In the genomic region with DNA sequence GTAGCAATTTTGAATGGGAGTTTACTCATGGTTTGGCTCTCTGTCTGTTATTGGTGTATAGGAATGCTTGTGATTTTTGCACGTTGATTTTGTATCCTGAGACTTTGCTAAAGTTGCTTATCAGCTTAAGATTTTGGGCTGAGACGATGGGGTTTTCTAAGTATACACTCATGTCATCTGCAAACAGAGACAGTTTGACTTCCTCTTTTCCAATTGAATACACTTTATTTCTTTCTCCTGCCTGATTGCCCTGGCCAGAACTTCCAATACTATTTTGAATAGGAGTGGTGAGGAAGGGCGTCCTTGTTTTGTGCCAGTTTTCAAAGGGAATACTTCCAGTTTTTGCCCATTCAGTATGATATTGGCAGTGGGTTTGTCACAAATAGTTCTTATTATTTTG, we compare ENCODE assay signal across 3 cellular contexts. TPM values are rescaled to one million over a fixed set of nuclear protein-coding genes. Genes with fewer than 3 reads are reported as not detected.
A peak's percentile ranks its signal among the peaks of the same experiment; 100 is the strongest.
DNase-seq lines count a peak whose midpoint lies in the region; ATAC-seq, FAIRE-seq and TF ChIP-seq lines count a peak whose summit lies in the region.
"Not testable (repeated sequence)": the region's sequence is repeated elsewhere in the genome, so short reads cannot be mapped to it uniquely, and the experiment has no call there.

No MANE protein-coding gene starts in this region.

- not testable (repeated sequence) for H3K9me1 ChIP-seq in K562 (ENCODE audit: control insufficient read depth, insufficient read depth, low read length)

- H3K4me3 ChIP-seq in GM12878, K562: not testable (repeated sequence)

- 0% methylated on average over 3 of the region's 3 CpGs for WGBS in GM12878 (ENCODE audit: insufficient coverage, insufficient replicate concordance, low lambda C conversion rate, missing lambda C conversion rate)
- 0% methylated on average over 3 of the region's 3 CpGs for WGBS in K562 (ENCODE audit: insufficient coverage, low coverage, missing lambda C conversion rate)

- H3K36me3 ChIP-seq in GM12878 (ENCODE audit: control insufficient read depth in 2 of 2, insufficient read depth in 2 of 2, low read length in 1 of 2); K562 (ENCODE audit: control insufficient read depth, insufficient read depth, low read length): not testable (repeated sequence)

- H2AFZ ChIP-seq in GM12878 (ENCODE audit: control insufficient read depth, low read depth, low read length); K562 (ENCODE audit: low read depth, low read length): not testable (repeated sequence)

- H3K9me3 ChIP-seq in GM12878 (replicated peaks; ENCODE audit: control insufficient read depth, insufficient read depth, low read length); K562 (replicated peaks; ENCODE audit: control insufficient read depth, insufficient read depth, low read depth, low read length): not testable (repeated sequence)

- POLR2A ChIA-PET in GM12878 (lab: Charles Lee), result not testable (repeated sequence)
- POLR2A ChIA-PET in K562 (lab: Yijun Ruan, JAX), result interaction anchor here (0.6 to 0.7 kb wide), 2 partner anchors 27 to 1513 kb away, joined by 3 read pairs; no protein-coding TSS in a partner anchor

- H3K27me3 ChIP-seq in GM12878 (replicated peaks in 1 of 2; ENCODE audit: control insufficient read depth in 2 of 2, insufficient read depth in 2 of 2, low read length in 1 of 2); K562 (ENCODE audit: control insufficient read depth in 2 of 2, insufficient read depth in 2 of 2, low read length in 2 of 2): not testable (repeated sequence)

- TF ChIP-seq RAD21 in GM12878 (IDR thresholded peaks at IDR 0.05; ENCODE audit: insufficient read depth, low read depth, low read length); K562 (CRISPR knock-in tag; conservative IDR thresholded peaks at IDR 0.05 in 1 of 2, IDR thresholded peaks at IDR 0.05 in 1 of 2): not testable (repeated sequence)

- not testable (repeated sequence) for H3K4me2 ChIP-seq in GM12878 (ENCODE audit: control insufficient read depth, insufficient read depth); K562 (ENCODE audit: insufficient read depth, low read length)

- ATAC-seq in GM12878, K562: not testable (repeated sequence)

- DNase-seq in OCI-M1 (lab: John Stamatoyannopoulos, UW), result peak; percentile 39
- not testable (repeated sequence) for DNase-seq in GM12878 (ENCODE audit: low read depth, low spot score); K562 (ENCODE audit: extremely low read depth in 1 of 4, low spot score in 3 of 4)

- in situ Hi-C loops in GM12878 (cut with MboI); K562 (cut with MboI): not testable (repeated sequence)

- RAD21 ChIA-PET in GM12878 (lab: Charles Lee; ENCODE audit: unreplicated experiment), result not testable (repeated sequence)

- H3K79me2 ChIP-seq in GM12878 (ENCODE audit: control insufficient read depth, insufficient read depth, low read length); K562 (ENCODE audit: control insufficient read depth, insufficient read depth, low read length): not testable (repeated sequence)

- not testable (repeated sequence) for FAIRE-seq in GM12878 (lab: Jason Lieb, UNC); K562 (lab: Jason Lieb, UNC)

- not testable (repeated sequence) for H3K9ac ChIP-seq in GM12878 (ENCODE audit: control insufficient read depth, insufficient read depth, low read length); K562 (ENCODE audit: insufficient read depth in 1 of 2, low read depth in 2 of 2, low read length in 2 of 2)

- SMC1A ChIA-PET in GM12878 (lab: Charles Lee; ENCODE audit: uncharacterized antibody, unreplicated experiment), result not testable (repeated sequence)

- not testable (repeated sequence) for TF ChIP-seq EP300 in GM12878 (IDR thresholded peaks at IDR 0.05; ENCODE audit: borderline replicate concordance in 1 of 2, control insufficient read depth in 1 of 2, low read depth in 2 of 2, low read length in 2 of 2); K562 (IDR thresholded peaks at IDR 0.05; ENCODE audit: low read length)

- H3K27ac ChIP-seq in GM12878 (ENCODE audit: control insufficient read depth, insufficient read depth); K562 (ENCODE audit: extremely low read depth, low read depth, low read length): not testable (repeated sequence)

- TF ChIP-seq CTCF in GM12878 (IDR thresholded peaks at IDR 0.05 in 2 of 3, conservative IDR thresholded peaks at IDR 0.05 in 1 of 3; ENCODE audit: control insufficient read depth in 2 of 3, extremely low read depth in 1 of 3, insufficient read depth in 1 of 3, low read depth in 3 of 3, low read length in 3 of 3); K562 (IDR thresholded peaks at IDR 0.05 in 2 of 3, conservative IDR thresholded peaks at IDR 0.05 in 1 of 3; ENCODE audit: insufficient read depth in 2 of 3, low read depth in 1 of 3, low read length in 3 of 3): not testable (repeated sequence)

- TF ChIP-seq POLR2A in GM12878 (IDR thresholded peaks at IDR 0.05; ENCODE audit: low read depth, low read length); K562 (conservative IDR thresholded peaks at IDR 0.05): not testable (repeated sequence)

- CTCF ChIA-PET in GM12878 (lab: Yijun Ruan, JAX); K562 (lab: Yijun Ruan, JAX; ENCODE audit: low intra/inter-chr PET ratio): not testable (repeated sequence)

- H3K4me1 ChIP-seq in GM12878 (ENCODE audit: control insufficient read depth, insufficient read depth, low read length); K562 (replicated peaks in 1 of 2; ENCODE audit: control insufficient read depth in 2 of 2, insufficient read depth in 2 of 2, low read length in 2 of 2): not testable (repeated sequence)

- intact Hi-C loops in GM12878 (cut with micrococcal nuclease; ENCODE audit: unreplicated experiment); K562 (cut with micrococcal nuclease): not testable (repeated sequence)

- not testable (repeated sequence) for H4K20me1 ChIP-seq in GM12878 (ENCODE audit: control insufficient read depth, insufficient read depth); K562 (replicated peaks; ENCODE audit: control insufficient read depth, insufficient read depth, low read length)

- not testable (repeated sequence) for BruUV-seq in GM12878 (replicated peaks; lab: Mats Ljungman, UMichigan); K562 (replicated peaks; lab: Mats Ljungman, UMichigan)

TF ChIP-seq in GM12878, 131 proteins besides CTCF, POLR2A, EP300 and RAD21:
- TF ChIP-seq SPI1 (IDR thresholded peaks at IDR 0.05; ENCODE audit: borderline replicate concordance, insufficient read depth, low read depth, low read length), result peak; percentile 17; the same call in 1 of the 2 replicates

TF ChIP-seq in K562, 482 proteins besides CTCF, POLR2A, EP300 and RAD21:
- TF ChIP-seq SPI1 (IDR thresholded peaks at IDR 0.05; ENCODE audit: borderline replicate concordance, low read depth, low read length), result peak; percentile 59; the same call in 1 of the 2 replicates

RNA-seq across cellular contexts. Expression of a gene that starts 26.6 kb away (rescaled TPM):
- total RNA-seq in GM12878 (2013; cell fraction: nucleolus; rRNA removed), result 159 TPM in 2 replicates
- total RNA-seq in GM12878 (2014; rRNA removed) (39.8 and 42.4 TPM in 2 replicates), GM12878 (2014; rRNA removed; fragmentation: Illumina TruSeq; extraction: Trizol) (49.9 and 51.7 TPM in 2 replicates), GM12878 (2021) (35.5 and 39.5 TPM in 2 replicates), K562 (2014; rRNA removed) (39.1 and 54.6 TPM in 2 replicates), K562 (2014; rRNA removed; fragmentation: Illumina TruSeq; extraction: Trizol) (77.7 and 90.3 TPM in 2 replicates), K562 (2015; rRNA removed; fragmentation: Illumina TruSeq; extraction: Trizol) (74.6 and 77.1 TPM in 2 replicates), K562 (2021) (53.8 and 58.6 TPM in 2 replicates)
- 15.6 TPM for polyA plus RNA-seq in GM12878 (2011; ENCODE audit: low read depth)
- polyA plus RNA-seq in GM12878 (2011; rRNA removed) (33.6 and 51.1 TPM in 2 replicates), GM12878 (2014; fragmentation: Illumina TruSeq; extraction: Trizol) (37.9 and 47.6 TPM in 2 replicates), GM12878 (2014; fragmentation: Nextera tagmentation; extraction: Ambion mirVana) (10 to 100 TPM; 17.7 to 31.5 TPM), GM12878 (2014; rRNA removed) (24.3 and 32.8 TPM in 2 replicates), GM12878 (2016; fragmentation: Nextera tagmentation; extraction: Ambion mirVana) (10 to 100 TPM; 45.9 to 49.0 TPM), K562 (2011; rRNA removed) (60.6 and 60.8 TPM in 2 replicates), K562 (2014; fragmentation: Illumina TruSeq; extraction: Trizol) (56.3 and 58.6 TPM in 2 replicates), K562 (2014; fragmentation: Nextera tagmentation; extraction: Ambion mirVana) (10 to 100 TPM; 25.8 to 29.5 TPM), K562 (2014; rRNA removed) (43.7 and 46.5 TPM in 2 replicates)
- polyA plus RNA-seq in GM12878 (2011; cell fraction: cytosol; rRNA removed), result 12.9 and 20.6 TPM in 2 replicates
- polyA plus RNA-seq in GM12878 (2011; cell fraction: nucleus; rRNA removed), result 18.0 and 22.2 TPM in 2 replicates
- polyA plus RNA-seq in GM12878 (2012), result 23.8 and 32.6 TPM in 2 replicates
- 58.5 and 99.5 TPM in 2 replicates for polyA minus RNA-seq in GM12878 (2011; rRNA and poly(A)+ RNA removed)
- polyA minus RNA-seq in GM12878 (2011; cell fraction: cytosol; rRNA and poly(A)+ RNA removed), result 19.1 and 22.6 TPM in 2 replicates
- polyA minus RNA-seq in GM12878 (2011; cell fraction: nucleus; rRNA and poly(A)+ RNA removed), result 63.1 and 119 TPM in 2 replicates
- 123 and 224 TPM in 2 replicates for total RNA-seq in K562 (2011; cell fraction: chromatin; rRNA removed; ENCODE audit: low replicate concordance)
- total RNA-seq in K562 (2011; cell fraction: nucleolus; rRNA removed), result 57.4 and 60.3 TPM in 2 replicates
- 81.3 and 89.8 TPM in 2 replicates for total RNA-seq in K562 (2011; cell fraction: nucleoplasm; rRNA removed)
- polyA plus RNA-seq in K562 (2011; cell fraction: cytosol; rRNA removed), result 20.1 and 43.7 TPM in 2 replicates
- polyA plus RNA-seq in K562 (2011; cell fraction: nucleus; rRNA removed), result 22.1 and 43.6 TPM in 2 replicates
- 53.4 and 55.8 TPM in 2 replicates for polyA plus RNA-seq in K562 (2012)
- polyA minus RNA-seq in K562 (2011; rRNA and poly(A)+ RNA removed), result 151 and 181 TPM in 2 replicates
- polyA minus RNA-seq in K562 (2011; cell fraction: cytosol; rRNA and poly(A)+ RNA removed), result 38.4 and 46.2 TPM in 2 replicates
- polyA minus RNA-seq in K562 (2011; cell fraction: nucleus; rRNA and poly(A)+ RNA removed), result 82.7 and 136 TPM in 2 replicates
